In genomic region chr2:46615555-46616487, GRCh38 we compare ENCODE assay signal across 8 cellular contexts. TPM values are rescaled to one million over a fixed set of nuclear protein-coding genes. Genes with fewer than 3 reads are reported as not detected.
DNase-seq lines count a peak whose midpoint lies in the region; ATAC-seq and TF ChIP-seq lines count a peak whose summit lies in the region.

No MANE protein-coding gene starts in this region.

- DNase-seq in DMS79 (lab: John Stamatoyannopoulos, UW) (peak; percentile 6), lung microvascular endothelial cell (ENCODE audit: low read depth in 2 of 2) (peak; percentile 30 to 38), substantia nigra (lab: John Stamatoyannopoulos, UW) (peak in 24 of 49 donors; percentile 0 to 51 (median 9)), NCI-H1436 treated with DMSO at 0.1 percent for 48 hours (lab: John Stamatoyannopoulos, UW) (no peak)

- H3K27me3 ChIP-seq in HUES64 (ENCODE audit: insufficient read depth, low read length) (no peaks in the 10 kb centered on the region), ectodermal cell (ENCODE audit: control insufficient read depth, insufficient read depth, low read length, poor library complexity, severe bottlenecking) (no peaks in the 10 kb centered on the region)

- H3K4me3 ChIP-seq in HUES64 (ENCODE audit: low read length) (peak overlapping the region; percentile 78), ectodermal cell (ENCODE audit: insufficient read depth, low read depth, low read length) (peak overlapping the region; percentile 83)

- H3K27ac ChIP-seq in HUES64 (ENCODE audit: low read depth, low read length) = peak overlapping the region; percentile 77
- H3K27ac ChIP-seq in VCaP = peak overlapping the region; percentile 89
- peak overlapping the region; percentile 79 for H3K27ac ChIP-seq in ectodermal cell (ENCODE audit: insufficient read depth, low read depth, low read length, poor library complexity, severe bottlenecking)
- peak overlapping the region; percentile 87 for H3K27ac ChIP-seq in substantia nigra (ENCODE audit: low read depth, low read length, poor library complexity, severe bottlenecking)

- H3K9ac ChIP-seq in HUES64 (ENCODE audit: low read depth, low read length) = peak overlapping the region; percentile 89

- ATAC-seq in HG03280 (IDR thresholded peaks at IDR 0.05; ENCODE audit: unreplicated experiment) = no peak

- no peaks in the 10 kb centered on the region for H3K9me3 ChIP-seq in HUES64 (ENCODE audit: insufficient read depth, low read depth, low read length)
- no peaks in the 10 kb centered on the region for H3K9me3 ChIP-seq in ectodermal cell (ENCODE audit: control insufficient read depth, low read length)

- H3K4me1 ChIP-seq in HUES64 (ENCODE audit: insufficient read depth, low read length) = peaks cover 12% of the 10 kb centered on the region
- peaks cover 9% of the 10 kb centered on the region for H3K4me1 ChIP-seq in ectodermal cell (ENCODE audit: control insufficient read depth, insufficient read depth, low read length)

- peaks cover 25% of the 10 kb centered on the region for H3K36me3 ChIP-seq in HUES64 (ENCODE audit: insufficient read depth, low read length)
- H3K36me3 ChIP-seq in ectodermal cell (ENCODE audit: control insufficient read depth, insufficient read depth, low read length) = peaks cover 15% of the 10 kb centered on the region

- 16% methylated on average over 19 of the region's 23 CpGs for WGBS in HUES64
- 28 to 31% methylated on average over 21 to 23 of the region's 23 CpGs for WGBS in ectodermal cell, 2 experiments

- peak; percentile 61 for TF ChIP-seq CTCF in VCaP (conservative IDR thresholded peaks at IDR 0.05)

RNA-seq across cellular contexts. Expression of gene PIGF, which starts 1.0 kb away (rescaled TPM):
- polyA plus RNA-seq in HUES64 (2013, experiment 1 of 2) = 21.4 TPM
- polyA plus RNA-seq in HUES64 (2013, experiment 2 of 2) = 27.6 TPM
- polyA plus RNA-seq in ectodermal cell (2013, experiment 1 of 4) = 49.4 TPM
- 50.1 TPM for polyA plus RNA-seq in ectodermal cell (2013, experiment 2 of 4)
- 43.2 TPM for polyA plus RNA-seq in ectodermal cell (2013, experiment 3 of 4)
- 50.5 TPM for polyA plus RNA-seq in ectodermal cell (2013, experiment 4 of 4)
- 9.6 and 12.7 TPM in 2 replicates for total RNA-seq in lung microvascular endothelial cell

RNA-seq across cellular contexts. Expression of gene CRIPT, which starts 1.2 kb away (rescaled TPM):
- 11.0 TPM for polyA plus RNA-seq in HUES64 (2013, experiment 1 of 2)
- 10.3 TPM for polyA plus RNA-seq in HUES64 (2013, experiment 2 of 2)
- 16.2 TPM for polyA plus RNA-seq in ectodermal cell (2013, experiment 1 of 4)
- 18.9 TPM for polyA plus RNA-seq in ectodermal cell (2013, experiment 2 of 4)
- polyA plus RNA-seq in ectodermal cell (2013, experiment 3 of 4) = 18.0 TPM
- polyA plus RNA-seq in ectodermal cell (2013, experiment 4 of 4) = 18.5 TPM
- 10.5 and 16.5 TPM in 2 replicates for total RNA-seq in lung microvascular endothelial cell
